12 cellular contexts compared by ENCODE assay signal in genomic region chr5:169299146-169299545, GRCh38. TPM values are rescaled to one million over a fixed set of nuclear protein-coding genes. Genes with fewer than 3 reads are reported as not detected.
A peak's percentile ranks its signal among the peaks of the same experiment; 100 is the strongest.
DNase-seq lines count a peak whose midpoint lies in the region; TF ChIP-seq lines count a peak whose summit lies in the region.
"Had no signal": no experiment of that assay in that cellular context is flagged by ENCODE, and none has a peak within 500 bp of the region (broad histone marks: within the 10 kb centered on the region; RNA-seq: fewer than 3 reads in every experiment).

No MANE protein-coding gene starts in this region.

- no TSS peak for BruUV-seq in OCI-LY7 (replicated peaks; lab: Mats Ljungman, UMichigan)

- no peaks in the 10 kb centered on the region for H3K9me2 ChIP-seq in OCI-LY7 (ENCODE audit: insufficient read depth, low read length)

- TF ChIP-seq EP300 in tibial nerve (IDR thresholded peaks at IDR 0.05): no peak

- CTCF ChIA-PET in OCI-LY7 (lab: Charles Lee; ENCODE audit: unreplicated experiment): no interaction called here

- H3K27me3 ChIP-seq in skeletal muscle tissue (ENCODE audit: control insufficient read depth in 3 of 3, insufficient read depth in 3 of 3, low read length in 3 of 3) (peaks cover 11 to 36% (median 30%) of the 10 kb centered on the region in 3 donors), tibial nerve (peaks cover 0 to 5% of the 10 kb centered on the region in 2 donors), HAP-1 (ENCODE audit: low read depth) (peaks cover 6% of the 10 kb centered on the region; the same call in 1 of the 2 replicates)

- H2AFZ ChIP-seq in OCI-LY7 (ENCODE audit: low read length): no peak overlapping the region

- H3K4me2 ChIP-seq in OCI-LY7 (ENCODE audit: low read length): no peak overlapping the region

- no peaks in the 10 kb centered on the region for H4K20me1 ChIP-seq in OCI-LY7 (ENCODE audit: insufficient read depth, low read length)

- in situ Hi-C loops in HAP-1 (cut with MboI; ENCODE audit: low sequenced_read_pairs): loop anchor here (25.0 kb wide), 1 partner anchor 612 kb away; no protein-coding TSS in a partner anchor

- intact Hi-C loops in OCI-LY7 (cut with micrococcal nuclease; ENCODE audit: unreplicated experiment): no loop called here

- H3K36me3 ChIP-seq in skeletal muscle tissue (ENCODE audit: control insufficient read depth in 3 of 3, insufficient read depth in 3 of 3, low read length in 3 of 3) (no peaks in the 10 kb centered on the region), tibial nerve (no peaks in the 10 kb centered on the region), OCI-LY7 (ENCODE audit: insufficient read depth, low read length) (no peaks in the 10 kb centered on the region), HAP-1 (replicated peaks) (no peaks in the 10 kb centered on the region)

- no peaks in the 10 kb centered on the region for H3K79me2 ChIP-seq in OCI-LY7 (ENCODE audit: insufficient read depth, low read depth, low read length)

- H3K4me3 ChIP-seq in AG10803 (ENCODE audit: low read length) (peak overlapping the region; percentile 91), skeletal muscle tissue (ENCODE audit: low read length in 3 of 3) (peak overlapping the region in 2 of 3 donors; percentile 36 to 56), tibial nerve (peak overlapping the region in 2 of 4 donors; percentile 35 to 53), OCI-LY7 (ENCODE audit: low read depth, low read length, poor library complexity, severe bottlenecking) (no peak overlapping the region), HAP-1 (no peak overlapping the region; the same call in 1 of the 2 replicates)

- peak overlapping the region in 1 of 3 donors; percentile 80 for H3K9ac ChIP-seq in skeletal muscle tissue (ENCODE audit: low read depth in 1 of 3, low read length in 3 of 3)

- H3K27ac ChIP-seq in skeletal muscle tissue (ENCODE audit: low read depth, low read length) (peak overlapping the region; percentile 51), tibial nerve (peak overlapping the region in 2 of 4 donors; percentile 64), OCI-LY7 (ENCODE audit: low read depth, low read length, poor library complexity, severe bottlenecking) (no peak overlapping the region)
- H3K27ac ChIP-seq: C4-2B had no signal

- 44 to 45% methylated on average over 4 of the region's 4 CpGs for WGBS in tibial nerve, 2 donors

- H3K9me3 ChIP-seq in skeletal muscle tissue (ENCODE audit: control insufficient read depth in 3 of 3, low read length in 3 of 3): no peaks in the 10 kb centered on the region
- H3K9me3 ChIP-seq in tibial nerve: no peaks in the 10 kb centered on the region
- no peaks in the 10 kb centered on the region for H3K9me3 ChIP-seq in OCI-LY7 (ENCODE audit: low read length)
- no peaks in the 10 kb centered on the region for H3K9me3 ChIP-seq in HAP-1

- POLR2A ChIA-PET in OCI-LY7 (lab: Charles Lee): no interaction called here

- peaks cover 7 to 20% (median 19%) of the 10 kb centered on the region in 3 donors for H3K4me1 ChIP-seq in skeletal muscle tissue (ENCODE audit: control insufficient read depth in 3 of 3, insufficient read depth in 3 of 3, low read length in 3 of 3)
- peaks cover 0 to 40% (median 4%) of the 10 kb centered on the region in 4 donors for H3K4me1 ChIP-seq in tibial nerve
- no peaks in the 10 kb centered on the region for H3K4me1 ChIP-seq in OCI-LY7 (ENCODE audit: insufficient read depth, low read length, poor library complexity, severe bottlenecking)
- peaks cover 4% of the 10 kb centered on the region; the same call in 1 of the 2 replicates for H3K4me1 ChIP-seq in HAP-1

- TF ChIP-seq CTCF in AG10803 (conservative IDR thresholded peaks at IDR 0.05; ENCODE audit: low read length) (no peak), tibial nerve (IDR thresholded peaks at IDR 0.05) (no peak), OCI-LY7 (conservative IDR thresholded peaks at IDR 0.05; ENCODE audit: low read length) (no peak)

- DNase-seq in AG10803 (ENCODE audit: low read depth) (peak; percentile 53), astrocyte of the hippocampus (ENCODE audit: low read depth, low spot score) (peak; percentile 19), left kidney (ENCODE audit: low read depth, low spot score) (peak; percentile 30), tibial nerve (ENCODE audit: low spot score in 2 of 2) (no peak), OCI-LY7 (ENCODE audit: low spot score) (no peak), HAP-1 (ENCODE audit: low spot score in 2 of 2) (no peak)
- DNase-seq in activated CD4-positive, alpha-beta T cell treated with anti-CD3 and anti-CD28 coated beads, Interleukin-2, amount 50 U/mL, for 1 hour: no peak
- DNase-seq: activated CD4-positive, alpha-beta memory T cell treated with anti-CD3 and anti-CD28 coated beads for 36 hours; activated gamma-delta T cell treated with Interleukin-2 at 50 U/mL for 16 hours; PC-3 had no signal

- TF ChIP-seq POLR2A in tibial nerve (IDR thresholded peaks at IDR 0.05): no peak

RNA-seq across cellular contexts. Expression of gene SLIT3, which starts 1.8 kb away (rescaled TPM):
- total RNA-seq in skeletal muscle tissue (7.8 TPM), tibial nerve (10 to 100 TPM; 16.6 to 39.0 (median 20.2) TPM), OCI-LY7 (2022) (not detected in 2 replicates)
- not detected in 2 replicates for total RNA-seq in OCI-LY7 (2014; rRNA removed; shearing (Covaris generic))

Comparison
In these comparisons a context has a peak if more than half of its experiments do, and no peak if none do; other contexts are left out.
1. DNase-seq: peak in AG10803 (single experiment), astrocyte of the hippocampus (single experiment) and left kidney (single experiment); none in tibial nerve (0 of 2), activated CD4-positive, alpha-beta T cell treated with anti-CD3 and anti-CD28 coated beads, Interleukin-2, amount 50 U/mL, for 1 hour (single experiment), OCI-LY7 (single experiment) and HAP-1 (0 of 2).
2. H3K4me3 ChIP-seq: peak in AG10803 (single experiment) and skeletal muscle tissue (2 of 3); none in OCI-LY7 (single experiment) and HAP-1 (single experiment).